1 cellular context compared by ENCODE assay signal in genomic region chr1:226975259-226975908, GRCh38.
TF ChIP-seq lines count a peak whose summit lies in the region.

No MANE protein-coding gene starts in this region.

TF ChIP-seq in GM23338, 12 proteins besides CTCF, POLR2A, EP300 and RAD21 (continued from another document):
- TF ChIP-seq, protein P1, sequence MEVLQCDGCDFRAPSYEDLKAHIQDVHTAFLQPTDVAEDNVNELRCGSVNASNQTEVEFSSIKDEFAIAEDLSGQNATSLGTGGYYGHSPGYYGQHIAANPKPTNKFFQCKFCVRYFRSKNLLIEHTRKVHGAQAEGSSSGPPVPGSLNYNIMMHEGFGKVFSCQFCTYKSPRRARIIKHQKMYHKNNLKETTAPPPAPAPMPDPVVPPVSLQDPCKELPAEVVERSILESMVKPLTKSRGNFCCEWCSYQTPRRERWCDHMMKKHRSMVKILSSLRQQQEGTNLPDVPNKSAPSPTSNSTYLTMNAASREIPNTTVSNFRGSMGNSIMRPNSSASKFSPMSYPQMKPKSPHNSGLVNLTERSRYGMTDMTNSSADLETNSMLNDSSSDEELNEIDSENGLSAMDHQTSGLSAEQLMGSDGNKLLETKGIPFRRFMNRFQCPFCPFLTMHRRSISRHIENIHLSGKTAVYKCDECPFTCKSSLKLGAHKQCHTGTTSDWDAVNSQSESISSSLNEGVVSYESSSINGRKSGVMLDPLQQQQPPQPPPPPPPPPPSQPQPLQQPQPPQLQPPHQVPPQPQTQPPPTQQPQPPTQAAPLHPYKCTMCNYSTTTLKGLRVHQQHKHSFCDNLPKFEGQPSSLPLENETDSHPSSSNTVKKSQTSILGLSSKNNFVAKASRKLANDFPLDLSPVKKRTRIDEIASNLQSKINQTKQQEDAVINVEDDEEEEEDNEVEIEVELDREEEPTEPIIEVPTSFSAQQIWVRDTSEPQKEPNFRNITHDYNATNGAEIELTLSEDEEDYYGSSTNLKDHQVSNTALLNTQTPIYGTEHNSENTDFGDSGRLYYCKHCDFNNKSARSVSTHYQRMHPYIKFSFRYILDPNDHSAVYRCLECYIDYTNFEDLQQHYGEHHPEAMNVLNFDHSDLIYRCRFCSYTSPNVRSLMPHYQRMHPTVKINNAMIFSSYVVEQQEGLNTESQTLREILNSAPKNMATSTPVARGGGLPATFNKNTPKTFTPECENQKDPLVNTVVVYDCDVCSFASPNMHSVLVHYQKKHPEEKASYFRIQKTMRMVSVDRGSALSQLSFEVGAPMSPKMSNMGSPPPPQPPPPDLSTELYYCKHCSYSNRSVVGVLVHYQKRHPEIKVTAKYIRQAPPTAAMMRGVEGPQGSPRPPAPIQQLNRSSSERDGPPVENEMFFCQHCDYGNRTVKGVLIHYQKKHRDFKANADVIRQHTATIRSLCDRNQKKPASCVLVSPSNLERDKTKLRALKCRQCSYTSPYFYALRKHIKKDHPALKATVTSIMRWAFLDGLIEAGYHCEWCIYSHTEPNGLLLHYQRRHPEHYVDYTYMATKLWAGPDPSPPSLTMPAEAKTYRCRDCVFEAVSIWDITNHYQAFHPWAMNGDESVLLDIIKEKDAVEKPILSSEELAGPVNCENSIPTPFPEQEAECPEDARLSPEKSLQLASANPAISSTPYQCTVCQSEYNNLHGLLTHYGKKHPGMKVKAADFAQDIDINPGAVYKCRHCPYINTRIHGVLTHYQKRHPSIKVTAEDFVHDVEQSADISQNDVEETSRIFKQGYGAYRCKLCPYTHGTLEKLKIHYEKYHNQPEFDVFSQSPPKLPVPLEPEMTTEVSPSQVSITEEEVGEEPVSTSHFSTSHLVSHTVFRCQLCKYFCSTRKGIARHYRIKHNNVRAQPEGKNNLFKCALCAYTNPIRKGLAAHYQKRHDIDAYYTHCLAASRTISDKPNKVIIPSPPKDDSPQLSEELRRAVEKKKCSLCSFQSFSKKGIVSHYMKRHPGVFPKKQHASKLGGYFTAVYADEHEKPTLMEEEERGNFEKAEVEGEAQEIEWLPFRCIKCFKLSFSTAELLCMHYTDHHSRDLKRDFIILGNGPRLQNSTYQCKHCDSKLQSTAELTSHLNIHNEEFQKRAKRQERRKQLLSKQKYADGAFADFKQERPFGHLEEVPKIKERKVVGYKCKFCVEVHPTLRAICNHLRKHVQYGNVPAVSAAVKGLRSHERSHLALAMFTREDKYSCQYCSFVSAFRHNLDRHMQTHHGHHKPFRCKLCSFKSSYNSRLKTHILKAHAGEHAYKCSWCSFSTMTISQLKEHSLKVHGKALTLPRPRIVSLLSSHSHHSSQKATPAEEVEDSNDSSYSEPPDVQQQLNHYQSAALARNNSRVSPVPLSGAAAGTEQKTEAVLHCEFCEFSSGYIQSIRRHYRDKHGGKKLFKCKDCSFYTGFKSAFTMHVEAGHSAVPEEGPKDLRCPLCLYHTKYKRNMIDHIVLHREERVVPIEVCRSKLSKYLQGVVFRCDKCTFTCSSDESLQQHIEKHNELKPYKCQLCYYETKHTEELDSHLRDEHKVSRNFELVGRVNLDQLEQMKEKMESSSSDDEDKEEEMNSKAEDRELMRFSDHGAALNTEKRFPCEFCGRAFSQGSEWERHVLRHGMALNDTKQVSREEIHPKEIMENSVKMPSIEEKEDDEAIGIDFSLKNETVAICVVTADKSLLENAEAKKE (CRISPR knock-in tag; IDR thresholded peaks at IDR 0.05), result no peak
- no peak for TF ChIP-seq NANOG (IDR thresholded peaks at IDR 0.05; ENCODE audit: borderline replicate concordance)
- no peak for TF ChIP-seq CREB1 (CRISPR knock-in tag; IDR thresholded peaks at IDR 0.05; ENCODE audit: low read depth)
